Comparison of ENCODE assay signal across 21 cellular contexts in the genomic region with DNA sequence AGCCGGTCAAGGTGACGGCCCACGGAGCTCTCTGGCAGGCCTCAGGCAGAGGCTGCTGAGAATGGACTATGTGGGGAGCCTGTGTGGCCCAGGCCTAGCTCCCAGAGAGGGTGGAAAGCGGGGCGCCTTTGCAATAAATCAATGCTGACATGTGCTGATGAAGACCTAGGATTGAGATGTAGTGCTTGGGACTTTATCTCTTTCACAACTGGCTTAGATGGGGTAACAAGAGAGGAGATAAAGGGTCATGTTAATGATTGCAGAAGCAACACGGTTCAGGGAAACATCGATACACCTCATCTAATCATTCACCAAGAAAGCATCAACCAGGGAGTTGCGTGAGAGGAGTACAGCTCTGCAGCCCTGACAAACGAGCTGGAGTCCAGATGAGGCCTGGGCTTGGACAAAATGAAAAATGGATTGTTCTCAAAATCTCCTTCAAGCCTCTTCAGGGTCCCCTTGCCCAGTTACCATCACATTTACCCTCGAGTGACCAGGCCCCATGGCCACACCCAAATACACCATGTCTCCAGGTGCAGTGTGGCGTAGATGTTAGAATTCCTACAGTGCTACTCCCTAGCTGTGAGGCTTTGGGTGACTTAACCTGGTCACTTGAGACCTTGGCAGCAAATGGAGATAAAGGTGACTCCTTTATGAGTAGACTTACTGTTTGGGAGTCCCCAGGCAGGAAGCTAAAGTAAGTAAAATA.
"Had no signal": no experiment of that assay in that cellular context is flagged by ENCODE, and none has a peak within 500 bp of the region (broad histone marks: within the 10 kb centered on the region; RNA-seq: fewer than 3 reads in every experiment).

No MANE protein-coding gene starts in this region.

- H3K4me3 ChIP-seq: adrenal gland, gastrocnemius medialis, mucosa of descending colon, neural progenitor cell, psoas muscle, skin epidermis, suprapubic skin had no signal

- H3K4me1 ChIP-seq: adrenal gland, gastrocnemius medialis, psoas muscle, suprapubic skin had no signal

- H3K4me2 ChIP-seq: neural progenitor cell had no signal

- ATAC-seq: activated CD4-positive, CD25-positive, alpha-beta regulatory T cell treated with anti-CD3 and anti-CD28 coated beads, Interleukin-2, amount 50 U/mL, for 24 hours; activated naive CD4-positive, alpha-beta T cell treated with anti-CD3 and anti-CD28 coated beads, Interleukin-2, amount 50 U/mL, for 72 hours; gastrocnemius medialis; left ventricle myocardium superior; mucosa of descending colon; naive thymus-derived CD4-positive, alpha-beta T cell; right cardiac atrium; SK-N-SH treated with all-trans-retinoic acid at 6 μM for 48 hours; stimulated activated naive CD8-positive, alpha-beta T cell treated with anti-CD3 and anti-CD28 coated beads, Interleukin-15, amount 100 ng/mL, for 72 hours; T-cell had no signal

- DNase-seq: activated gamma-delta T cell treated with Interleukin-2 at 50 U/mL for 16 hours; activated T-cell treated with anti-CD3 and anti-CD28 coated beads for 4 hours; adrenal gland; erythroblast; gastrocnemius medialis; head of caudate nucleus; left ventricle myocardium superior; mesenchymal stem cell; mucosa of descending colon; naive thymus-derived CD4-positive, alpha-beta T cell; psoas muscle; right cardiac atrium; stimulated activated naive CD8-positive, alpha-beta T cell treated with anti-CD3 and anti-CD28 coated beads, Interleukin-15, amount 100 ng/mL, for 72 hours; T-cell; trophoblast cell had no signal

- H3K9me3 ChIP-seq: adrenal gland, gastrocnemius medialis, mucosa of descending colon, psoas muscle, suprapubic skin had no signal

- H3K27ac ChIP-seq: adrenal gland, gastrocnemius medialis, neural progenitor cell, psoas muscle, suprapubic skin had no signal

- H3K36me3 ChIP-seq: adrenal gland, gastrocnemius medialis, neural progenitor cell, suprapubic skin had no signal

- H3K27me3 ChIP-seq: adrenal gland, gastrocnemius medialis, neural progenitor cell, suprapubic skin had no signal

- H2AFZ ChIP-seq: neural progenitor cell had no signal

- H3K9ac ChIP-seq: neural progenitor cell had no signal
